Comparison of ENCODE assay signal across 7 cellular contexts in genomic region chr11:57641426-57641825, GRCh38. TPM values are rescaled to one million over a fixed set of nuclear protein-coding genes. Genes with fewer than 3 reads are reported as not detected.
DNase-seq lines count a peak whose midpoint lies in the region; ATAC-seq and TF ChIP-seq lines count a peak whose summit lies in the region.
"Had no signal": no experiment of that assay in that cellular context is flagged by ENCODE, and none has a peak within 500 bp of the region (broad histone marks: within the 10 kb centered on the region; RNA-seq: fewer than 3 reads in every experiment).

No MANE protein-coding gene starts in this region.

- H3K4me3 Mint-ChIP-seq in activated CD8-positive, alpha-beta T cell treated with anti-CD3 and anti-CD28 coated beads for 36 hours: no peak overlapping the region
- H3K4me3 Mint-ChIP-seq in mesothelial cell of epicardium: peak overlapping the region; percentile 90

- intact Hi-C loops in activated CD8-positive, alpha-beta T cell treated with anti-CD3 and anti-CD28 coated beads for 36 hours (cut with micrococcal nuclease): loop anchor here (1.0 kb wide), 1 partner anchor 73 kb away; no protein-coding TSS in a partner anchor

- ATAC-seq in activated CD8-positive, alpha-beta T cell treated with anti-CD3 and anti-CD28 coated beads for 36 hours: peak; percentile 34
- ATAC-seq in stimulated activated naive CD8-positive, alpha-beta T cell treated with anti-CD3 and anti-CD28 coated beads, Interleukin-15, Interleukin-2, amounts not matched to agents 100 U/mL and 50 U/mL, for 24 hours: no peak

- no peak overlapping the region for H3K27ac Mint-ChIP-seq in activated CD8-positive, alpha-beta T cell treated with anti-CD3 and anti-CD28 coated beads for 36 hours
- peak overlapping the region; percentile 67 for H3K27ac Mint-ChIP-seq in mesothelial cell of epicardium

- CTCF ChIA-PET in activated CD8-positive, alpha-beta T cell treated with anti-CD3 and anti-CD28 coated beads for 36 hours (lab: Charles Lee): interaction anchor here (0.7 to 11.7 kb wide), 36 partner anchors 11 to 298 kb away, joined by 3 to 346 read pairs (median 5); partner anchors contain the start of genes RTN4RL2 and UBE2L6

- no peaks in the 10 kb centered on the region; the same call in 1 of the 2 replicates for H3K36me3 ChIP-seq in KOPT-K1 (ENCODE audit: insufficient read depth, low read length)

- H3K27me3 Mint-ChIP-seq in activated CD8-positive, alpha-beta T cell treated with anti-CD3 and anti-CD28 coated beads for 36 hours: peaks cover 42% of the 10 kb centered on the region
- H3K27me3 Mint-ChIP-seq in mesothelial cell of epicardium (ENCODE audit: low read depth): no peaks in the 10 kb centered on the region

- no peaks in the 10 kb centered on the region for H3K9me3 ChIP-seq in KOPT-K1 (ENCODE audit: insufficient read depth, low read length, poor library complexity, severe bottlenecking)

- POLR2A ChIA-PET in activated CD8-positive, alpha-beta T cell treated with anti-CD3 and anti-CD28 coated beads for 36 hours (lab: Charles Lee): interaction anchor here (1.0 to 3.8 kb wide), 3 partner anchors 17 to 94 kb away, joined by 3 to 33 read pairs (median 3); partner anchors contain the start of genes CLP1 and UBE2L6

- H3K36me3 Mint-ChIP-seq in activated CD8-positive, alpha-beta T cell treated with anti-CD3 and anti-CD28 coated beads for 36 hours (ENCODE audit: low read depth): no peaks in the 10 kb centered on the region
- peaks cover 1% of the 10 kb centered on the region for H3K36me3 Mint-ChIP-seq in mesothelial cell of epicardium

- H3K9me3 Mint-ChIP-seq in activated CD8-positive, alpha-beta T cell treated with anti-CD3 and anti-CD28 coated beads for 36 hours: no peaks in the 10 kb centered on the region
- H3K9me3 Mint-ChIP-seq in mesothelial cell of epicardium: no peaks in the 10 kb centered on the region

- peaks cover 22% of the 10 kb centered on the region for H3K4me1 Mint-ChIP-seq in activated CD8-positive, alpha-beta T cell treated with anti-CD3 and anti-CD28 coated beads for 36 hours (ENCODE audit: low read depth)
- H3K4me1 Mint-ChIP-seq in mesothelial cell of epicardium: peaks cover 69% of the 10 kb centered on the region

- peak; percentile 41 for TF ChIP-seq CTCF in activated CD8-positive, alpha-beta T cell treated with anti-CD3 and anti-CD28 coated beads for 36 hours (IDR thresholded peaks at IDR 0.05)
- no peak for TF ChIP-seq CTCF in mesothelial cell of epicardium (IDR thresholded peaks at IDR 0.05; ENCODE audit: unreplicated experiment)

- peak overlapping the region; percentile 100 for H3K27ac ChIP-seq in KOPT-K1 (ENCODE audit: low read depth, low read length, poor library complexity, severe bottlenecking)

- DNase-seq in Daoy (ENCODE audit: low read depth) (peak; percentile 36), mesothelial cell of epicardium (ENCODE audit: low spot score in 2 of 2, unreplicated experiment in 2 of 2) (no peak)
- peak; percentile 32 for DNase-seq in activated CD8-positive, alpha-beta T cell treated with anti-CD3 and anti-CD28 coated beads for 36 hours
- DNase-seq in stimulated activated naive CD8-positive, alpha-beta T cell treated with anti-CD3 and anti-CD28 coated beads, Interleukin-15, Interleukin-2, amounts not matched to agents 100 U/mL and 50 U/mL, for 24 hours: no peak
- DNase-seq in activated CD4-positive, CD25-positive, alpha-beta regulatory T cell (lab: John Stamatoyannopoulos, UW): no peak

RNA-seq across cellular contexts. Expression of gene YPEL4, which starts 8.3 kb away (rescaled TPM):
- total RNA-seq in Daoy (2014; rRNA removed; shearing (Covaris generic)): not detected in 2 replicates
- total RNA-seq in activated CD8-positive, alpha-beta T cell treated with anti-CD3 and anti-CD28 coated beads for 36 hours: under 1 TPM; 0.43 to 0.54 TPM
- 0.64 to 1.3 TPM (median 1.1 TPM) in 3 replicates for total RNA-seq in mesothelial cell of epicardium
- total RNA-seq: activated CD8-positive, alpha-beta memory T cell treated with anti-CD3 and anti-CD28 coated beads for 36 hours had no signal

RNA-seq across cellular contexts. Expression of gene CLP1, which starts 16.1 kb away (rescaled TPM):
- 27.7 and 38.4 TPM in 2 replicates for total RNA-seq in Daoy (2014; rRNA removed; shearing (Covaris generic))
- total RNA-seq in activated CD8-positive, alpha-beta T cell treated with anti-CD3 and anti-CD28 coated beads for 36 hours: 10 to 100 TPM; 16.2 to 16.9 TPM
- total RNA-seq in mesothelial cell of epicardium: 18.4 to 19.6 TPM (median 19.5 TPM) in 3 replicates

RNA-seq across cellular contexts. Expression of gene ZDHHC5, which starts 26.5 kb away (rescaled TPM):
- 27.7 and 28.0 TPM in 2 replicates for total RNA-seq in Daoy (2014; rRNA removed; shearing (Covaris generic))
- 10 to 100 TPM; 53.7 to 54.8 TPM for total RNA-seq in activated CD8-positive, alpha-beta T cell treated with anti-CD3 and anti-CD28 coated beads for 36 hours
- total RNA-seq in mesothelial cell of epicardium: 53.9 to 57.1 TPM (median 54.2 TPM) in 3 replicates

RNA-seq across cellular contexts. Expression of gene SERPING1, which starts 43.9 kb away (rescaled TPM):
- total RNA-seq in Daoy (2014; rRNA removed; shearing (Covaris generic)): 4.6 TPM in 1 of 2 replicates, not detected in the other
- total RNA-seq in activated CD8-positive, alpha-beta T cell treated with anti-CD3 and anti-CD28 coated beads for 36 hours: not detected
- total RNA-seq in mesothelial cell of epicardium: 136 to 154 TPM (median 146 TPM) in 3 replicates
- total RNA-seq: activated CD8-positive, alpha-beta memory T cell treated with anti-CD3 and anti-CD28 coated beads for 36 hours had no signal

Comparison
In these comparisons a context has a peak if more than half of its experiments do, and no peak if none do; other contexts are left out.
1. DNase-seq: peak in Daoy (single experiment) and activated CD8-positive, alpha-beta T cell treated with anti-CD3 and anti-CD28 coated beads for 36 hours (single experiment); none in mesothelial cell of epicardium (0 of 2), stimulated activated naive CD8-positive, alpha-beta T cell treated with anti-CD3 and anti-CD28 coated beads, Interleukin-15, Interleukin-2, amounts not matched to agents 100 U/mL and 50 U/mL, for 24 hours (single experiment) and activated CD4-positive, CD25-positive, alpha-beta regulatory T cell (0 of 4).